Comparison of ENCODE assay signal across 3 cellular contexts in genomic region chr1:145077872-145078775, GRCh38. TPM values are rescaled to one million over a fixed set of nuclear protein-coding genes. Genes with fewer than 3 reads are reported as not detected.
"Had no signal": no experiment of that assay in that cellular context is flagged by ENCODE, and none has a peak within 500 bp of the region (broad histone marks: within the 10 kb centered on the region; RNA-seq: fewer than 3 reads in every experiment).

No MANE protein-coding gene starts in this region.

RNA-seq across cellular contexts. Expression of gene FAM72D, which starts 17.6 kb away (rescaled TPM):
- total RNA-seq: mononuclear cell, psoas muscle, transverse colon had no signal
